ENCODE assay signal across 21 cellular contexts in genomic region chr13:113949546-113949945, GRCh38. TPM values are rescaled to one million over a fixed set of nuclear protein-coding genes. Genes with fewer than 3 reads are reported as not detected.
DNase-seq lines count a peak whose midpoint lies in the region; ATAC-seq, FAIRE-seq and TF ChIP-seq lines count a peak whose summit lies in the region.
"Had no signal": no experiment of that assay in that cellular context is flagged by ENCODE, and none has a peak within 500 bp of the region (broad histone marks: within the 10 kb centered on the region; RNA-seq: fewer than 3 reads in every experiment).

No MANE protein-coding gene starts in this region.

- ATAC-seq in left cardiac atrium: no peak
- ATAC-seq in heart right ventricle: no peak
- ATAC-seq in HG03432 (IDR thresholded peaks at IDR 0.05; ENCODE audit: unreplicated experiment): no peak
- no peak for ATAC-seq in HG03175 (IDR thresholded peaks at IDR 0.05; ENCODE audit: unreplicated experiment)

- peaks cover 0 to 13% (median 5%) of the 10 kb centered on the region in 3 donors for H3K27me3 Mint-ChIP-seq in CD14-positive monocyte (ENCODE audit: low read depth in 3 of 3)

- WGBS in heart right ventricle, 2 donors: 92 to 94% methylated on average over 5 of the region's 5 CpGs

- no peak overlapping the region for H3K9ac ChIP-seq in kidney (ENCODE audit: low read length in 2 of 2)

- H3K27ac ChIP-seq in heart right ventricle (no peak overlapping the region), kidney (ENCODE audit: low read depth in 2 of 2, low read length in 2 of 2) (no peak overlapping the region)
- H3K27ac ChIP-seq: HL-60, SJCRH30 had no signal

- TF ChIP-seq CTCF in heart right ventricle (IDR thresholded peaks at IDR 0.05) (no peak), CD14-positive monocyte (IDR thresholded peaks at IDR 0.05) (no peak), kidney (IDR thresholded peaks at IDR 0.05; ENCODE audit: borderline replicate concordance, extremely low read depth, insufficient read depth) (no peak)

- peaks cover 16% of the 10 kb centered on the region for H3K4me1 Mint-ChIP-seq in CD14-positive monocyte

- peaks cover 0 to 3% (median under 1%) of the 10 kb centered on the region in 7 donors for H3K9me3 Mint-ChIP-seq in CD14-positive monocyte

- intact Hi-C loops in left cardiac atrium (cut with DNase I) (no loop called here), heart right ventricle (cut with DNase I) (loop anchor here in 8 of 10 donors (2.0 to 5.0 kb wide), 3 partner anchors 87 to 133 kb away; partner anchors contain the start of gene GAS6 (in 1 of the 8)), CD14-positive monocyte (cut with micrococcal nuclease) (no loop called here), kidney (cut with DNase I) (no loop called here), posterior vena cava (cut with DNase I) (no loop called here)

- H3K27ac Mint-ChIP-seq in CD14-positive monocyte: peak overlapping the region in 1 of 7 donors; percentile 46

- H3K36me3 Mint-ChIP-seq in CD14-positive monocyte: no peaks in the 10 kb centered on the region

- peaks cover 0 to 5% (median 0%) of the 10 kb centered on the region in 9 donors for H3K36me3 ChIP-seq in heart right ventricle
- no peaks in the 10 kb centered on the region for H3K36me3 ChIP-seq in kidney (ENCODE audit: control insufficient read depth in 1 of 2, insufficient read depth in 2 of 2, low read length in 2 of 2)
- H3K36me3 ChIP-seq: SJCRH30 had no signal

- no peaks in the 10 kb centered on the region for H3K27me3 ChIP-seq in heart right ventricle
- H3K27me3 ChIP-seq: SJCRH30 had no signal

- H3K4me3 Mint-ChIP-seq in CD14-positive monocyte: no peak overlapping the region

- FAIRE-seq in kidney (lab: Jason Lieb, UNC): no peak
- FAIRE-seq: GM19239 had no signal

- no peak overlapping the region for H3K4me3 ChIP-seq in heart right ventricle
- H3K4me3 ChIP-seq in kidney (ENCODE audit: low read length in 2 of 2): no peak overlapping the region
- H3K4me3 ChIP-seq: SJCRH30 had no signal

- H3K4me1 ChIP-seq in heart right ventricle (peaks cover 0 to 20% (median 11%) of the 10 kb centered on the region in 9 donors), kidney (ENCODE audit: control insufficient read depth in 1 of 2, insufficient read depth in 1 of 2, low read depth in 1 of 2, low read length in 2 of 2) (no peaks in the 10 kb centered on the region)

- H3K9me3 ChIP-seq in heart right ventricle: no peaks in the 10 kb centered on the region
- H3K9me3 ChIP-seq in kidney (ENCODE audit: control insufficient read depth in 1 of 2, low read length in 2 of 2): no peaks in the 10 kb centered on the region
- H3K9me3 ChIP-seq: SJCRH30 had no signal

- DNase-seq in left cardiac atrium (peak; percentile 6), heart right ventricle (no peak), CD14-positive monocyte (ENCODE audit: low spot score) (peak; percentile 43), kidney (peak; percentile 53), posterior vena cava (ENCODE audit: low spot score) (peak; percentile 46), foreskin melanocyte (no peak)
- DNase-seq: 8988T, EL, GF-D8, MV-4-11, NCI-H1105 treated with DMSO at 0.1 percent for 48 hours, NCI-H2029 treated with DMSO at 0.1 percent for 48 hours, NCI-H226, NCI-H510A treated with DMSO at 0.1 percent for 48 hours, NCI-H748 treated with DMSO at 0.1 percent for 48 hours, SJCRH30 had no signal

RNA-seq across cellular contexts. Expression of gene C13orf46, which starts 24.3 kb away (rescaled TPM):
- total RNA-seq in left cardiac atrium (1 to 10 TPM in 1 of 2 donors, under 1 TPM in 1; 0.65 to 1.4 TPM), heart right ventricle (under 1 TPM; 0.15 to 0.80 (median 0.23) TPM), kidney (1.1 TPM), posterior vena cava (1 to 10 TPM; 1.2 to 1.9 TPM)
- polyA plus RNA-seq in heart right ventricle (under 1 TPM; 0.09 to 0.37 TPM), CD14-positive monocyte (under 1 TPM in 1 of 2 donors, not detected in 1; 0.05 TPM), kidney (ENCODE audit: insufficient read depth, low read depth, low replicate concordance) (not detected)
- total RNA-seq: H4 had no signal

Comparison
In these comparisons a context has a peak if more than half of its experiments do, and no peak if none do; other contexts are left out.
1. DNase-seq: peak in left cardiac atrium (single experiment), CD14-positive monocyte (single experiment), kidney (single experiment) and posterior vena cava (single experiment); none in heart right ventricle (0 of 2) and foreskin melanocyte (single experiment).
2. intact Hi-C loops: an anchor here in heart right ventricle (2.0 to 5.0 kb wide); none called in left cardiac atrium, CD14-positive monocyte, kidney and posterior vena cava.